1 cellular context compared by ENCODE assay signal in genomic region chr17:38702166-38702899, GRCh38.
TF ChIP-seq lines count a peak whose summit lies in the region.

No MANE protein-coding gene starts in this region.

TF ChIP-seq in HepG2, 621 proteins besides CTCF, POLR2A, EP300 and RAD21 (continued from another document):
- TF ChIP-seq PLSCR1 (CRISPR knock-in tag; IDR thresholded peaks at IDR 0.05; ENCODE audit: borderline replicate concordance) (0 out of 2 replicates have a peak, but pooled peaks have one; percentile 45), BRD4 (CRISPR knock-in tag; IDR thresholded peaks at IDR 0.05) (peak; percentile 95), ZNF230 (CRISPR knock-in tag; IDR thresholded peaks at IDR 0.05) (0 out of 2 replicates have a peak, but pooled peaks have one; percentile 74), CHD4 (IDR thresholded peaks at IDR 0.05; ENCODE audit: borderline replicate concordance, low read length) (no peak), ZSCAN25 (CRISPR knock-in tag; IDR thresholded peaks at IDR 0.05) (peak; percentile 74; the same call in 1 of the 2 replicates), ZNF75D (CRISPR knock-in tag; IDR thresholded peaks at IDR 0.05; ENCODE audit: borderline replicate concordance) (0 out of 2 replicates have a peak, but pooled peaks have one; percentile 86), SOX6 (IDR thresholded peaks at IDR 0.05) (no peak), SOX6 (CRISPR knock-in tag; IDR thresholded peaks at IDR 0.05) (peak; percentile 44), HNRNPLL (IDR thresholded peaks at IDR 0.05; ENCODE audit: low read depth, low read length, poor library complexity, severe bottlenecking) (peak; percentile 53), ZNF20 (CRISPR knock-in tag; IDR thresholded peaks at IDR 0.05) (0 out of 2 replicates have a peak, but pooled peaks have one; percentile 40), FOXO1 (CRISPR knock-in tag; IDR thresholded peaks at IDR 0.05) (peak; percentile 75; the same call in 1 of the 2 replicates), ZFP36 (IDR thresholded peaks at IDR 0.05; ENCODE audit: borderline replicate concordance, low read depth, low read length, partially characterized antibody) (no peak), ZKSCAN5 (CRISPR knock-in tag; IDR thresholded peaks at IDR 0.05) (no peak), AGO2 (optimal IDR thresholded peaks at IDR 0.05; ENCODE audit: low read depth, low read length) (peak; percentile 94), GABPB1 (CRISPR knock-in tag; IDR thresholded peaks at IDR 0.05) (peak; percentile 88), ZNF672 (CRISPR knock-in tag; IDR thresholded peaks at IDR 0.05) (0 out of 2 replicates have a peak, but pooled peaks have one; percentile 26), PCBP1 (IDR thresholded peaks at IDR 0.05; ENCODE audit: borderline replicate concordance, low read depth, low read length) (0 out of 2 replicates have a peak, but pooled peaks have one; percentile 23), ZNF652 (CRISPR knock-in tag; IDR thresholded peaks at IDR 0.05; ENCODE audit: borderline replicate concordance, low read depth) (0 out of 2 replicates have a peak, but pooled peaks have one; percentile 39), ZNF180 (CRISPR knock-in tag; IDR thresholded peaks at IDR 0.05; ENCODE audit: borderline replicate concordance, low read depth) (no peak), POLR2G (IDR thresholded peaks at IDR 0.05; ENCODE audit: low read depth, low read length) (peak; percentile 17; the same call in 1 of the 2 replicates), ATF2 (CRISPR knock-in tag; IDR thresholded peaks at IDR 0.05) (peak; percentile 63), FIP1L1 (IDR thresholded peaks at IDR 0.05; ENCODE audit: borderline replicate concordance, insufficient read depth, low read depth, low read length) (no peak), RCOR2 (CRISPR knock-in tag; IDR thresholded peaks at IDR 0.05) (peak; percentile 80), HMGA1 (CRISPR knock-in tag; conservative IDR thresholded peaks at IDR 0.05) (no peak), DNMT1 (CRISPR knock-in tag; IDR thresholded peaks at IDR 0.05) (0 out of 2 replicates have a peak, but pooled peaks have one; percentile 6), ZNF317 (CRISPR knock-in tag; IDR thresholded peaks at IDR 0.05) (peak; percentile 59; the same call in 1 of the 2 replicates), POLR2AphosphoS2 (IDR thresholded peaks at IDR 0.05; ENCODE audit: low read depth, low read length) (no peak), SMARCC2 (IDR thresholded peaks at IDR 0.05) (no peak), SIX1 (CRISPR knock-in tag; IDR thresholded peaks at IDR 0.05; ENCODE audit: borderline replicate concordance) (no peak), RORA (CRISPR knock-in tag; IDR thresholded peaks at IDR 0.05) (no peak; the same call in 1 of the 2 replicates), REL (CRISPR knock-in tag; conservative IDR thresholded peaks at IDR 0.05) (peak; percentile 96), ZNF709 (CRISPR knock-in tag; IDR thresholded peaks at IDR 0.05) (peak; percentile 79), SNAI1 (CRISPR knock-in tag; IDR thresholded peaks at IDR 0.05; ENCODE audit: borderline replicate concordance) (peak; percentile 85), KAT7 (CRISPR knock-in tag; IDR thresholded peaks at IDR 0.05; ENCODE audit: borderline replicate concordance) (peak; percentile 92; the same call in 1 of the 2 replicates), ZNF331 (CRISPR knock-in tag; IDR thresholded peaks at IDR 0.05) (peak; percentile 58), ZNF574 (CRISPR knock-in tag; IDR thresholded peaks at IDR 0.05) (peak; percentile 92), SMARCE1 (IDR thresholded peaks at IDR 0.05; ENCODE audit: borderline replicate concordance) (no peak), ZNF891 (CRISPR knock-in tag; IDR thresholded peaks at IDR 0.05) (0 out of 2 replicates have a peak, but pooled peaks have one; percentile 6), ZNF274 (CRISPR knock-in tag; IDR thresholded peaks at IDR 0.05) (peak; percentile 81), ZMYM4 (CRISPR knock-in tag; IDR thresholded peaks at IDR 0.05) (no peak), ZFP37 (CRISPR knock-in tag; IDR thresholded peaks at IDR 0.05; ENCODE audit: borderline replicate concordance) (no peak), MAFG (CRISPR knock-in tag; IDR thresholded peaks at IDR 0.05) (0 out of 2 replicates have a peak, but pooled peaks have one; percentile 33), TGIF2 (CRISPR knock-in tag; IDR thresholded peaks at IDR 0.05) (0 out of 2 replicates have a peak, but pooled peaks have one; percentile 29), ELF3 (CRISPR knock-in tag; IDR thresholded peaks at IDR 0.05) (peak; percentile 95)
- TF ChIP-seq, protein P1, sequence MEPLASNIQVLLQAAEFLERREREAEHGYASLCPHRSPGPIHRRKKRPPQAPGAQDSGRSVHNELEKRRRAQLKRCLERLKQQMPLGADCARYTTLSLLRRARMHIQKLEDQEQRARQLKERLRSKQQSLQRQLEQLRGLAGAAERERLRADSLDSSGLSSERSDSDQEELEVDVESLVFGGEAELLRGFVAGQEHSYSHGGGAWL (CRISPR knock-in tag; IDR thresholded peaks at IDR 0.05), result peak; percentile 78
- TF ChIP-seq, protein P2, sequence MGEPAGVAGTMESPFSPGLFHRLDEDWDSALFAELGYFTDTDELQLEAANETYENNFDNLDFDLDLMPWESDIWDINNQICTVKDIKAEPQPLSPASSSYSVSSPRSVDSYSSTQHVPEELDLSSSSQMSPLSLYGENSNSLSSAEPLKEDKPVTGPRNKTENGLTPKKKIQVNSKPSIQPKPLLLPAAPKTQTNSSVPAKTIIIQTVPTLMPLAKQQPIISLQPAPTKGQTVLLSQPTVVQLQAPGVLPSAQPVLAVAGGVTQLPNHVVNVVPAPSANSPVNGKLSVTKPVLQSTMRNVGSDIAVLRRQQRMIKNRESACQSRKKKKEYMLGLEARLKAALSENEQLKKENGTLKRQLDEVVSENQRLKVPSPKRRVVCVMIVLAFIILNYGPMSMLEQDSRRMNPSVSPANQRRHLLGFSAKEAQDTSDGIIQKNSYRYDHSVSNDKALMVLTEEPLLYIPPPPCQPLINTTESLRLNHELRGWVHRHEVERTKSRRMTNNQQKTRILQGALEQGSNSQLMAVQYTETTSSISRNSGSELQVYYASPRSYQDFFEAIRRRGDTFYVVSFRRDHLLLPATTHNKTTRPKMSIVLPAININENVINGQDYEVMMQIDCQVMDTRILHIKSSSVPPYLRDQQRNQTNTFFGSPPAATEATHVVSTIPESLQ (CRISPR knock-in tag; conservative IDR thresholded peaks at IDR 0.05), result no peak
- TF ChIP-seq, protein P3, sequence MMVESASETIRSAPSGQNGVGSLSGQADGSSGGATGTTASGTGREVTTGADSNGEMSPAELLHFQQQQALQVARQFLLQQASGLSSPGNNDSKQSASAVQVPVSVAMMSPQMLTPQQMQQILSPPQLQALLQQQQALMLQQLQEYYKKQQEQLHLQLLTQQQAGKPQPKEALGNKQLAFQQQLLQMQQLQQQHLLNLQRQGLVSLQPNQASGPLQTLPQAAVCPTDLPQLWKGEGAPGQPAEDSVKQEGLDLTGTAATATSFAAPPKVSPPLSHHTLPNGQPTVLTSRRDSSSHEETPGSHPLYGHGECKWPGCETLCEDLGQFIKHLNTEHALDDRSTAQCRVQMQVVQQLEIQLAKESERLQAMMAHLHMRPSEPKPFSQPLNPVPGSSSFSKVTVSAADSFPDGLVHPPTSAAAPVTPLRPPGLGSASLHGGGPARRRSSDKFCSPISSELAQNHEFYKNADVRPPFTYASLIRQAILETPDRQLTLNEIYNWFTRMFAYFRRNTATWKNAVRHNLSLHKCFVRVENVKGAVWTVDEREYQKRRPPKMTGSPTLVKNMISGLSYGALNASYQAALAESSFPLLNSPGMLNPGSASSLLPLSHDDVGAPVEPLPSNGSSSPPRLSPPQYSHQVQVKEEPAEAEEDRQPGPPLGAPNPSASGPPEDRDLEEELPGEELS (CRISPR knock-in tag; IDR thresholded peaks at IDR 0.05), result peak; percentile 66
- TF ChIP-seq, protein P4, sequence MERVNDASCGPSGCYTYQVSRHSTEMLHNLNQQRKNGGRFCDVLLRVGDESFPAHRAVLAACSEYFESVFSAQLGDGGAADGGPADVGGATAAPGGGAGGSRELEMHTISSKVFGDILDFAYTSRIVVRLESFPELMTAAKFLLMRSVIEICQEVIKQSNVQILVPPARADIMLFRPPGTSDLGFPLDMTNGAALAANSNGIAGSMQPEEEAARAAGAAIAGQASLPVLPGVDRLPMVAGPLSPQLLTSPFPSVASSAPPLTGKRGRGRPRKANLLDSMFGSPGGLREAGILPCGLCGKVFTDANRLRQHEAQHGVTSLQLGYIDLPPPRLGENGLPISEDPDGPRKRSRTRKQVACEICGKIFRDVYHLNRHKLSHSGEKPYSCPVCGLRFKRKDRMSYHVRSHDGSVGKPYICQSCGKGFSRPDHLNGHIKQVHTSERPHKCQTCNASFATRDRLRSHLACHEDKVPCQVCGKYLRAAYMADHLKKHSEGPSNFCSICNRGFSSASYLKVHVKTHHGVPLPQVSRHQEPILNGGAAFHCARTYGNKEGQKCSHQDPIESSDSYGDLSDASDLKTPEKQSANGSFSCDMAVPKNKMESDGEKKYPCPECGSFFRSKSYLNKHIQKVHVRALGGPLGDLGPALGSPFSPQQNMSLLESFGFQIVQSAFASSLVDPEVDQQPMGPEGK (CRISPR knock-in tag; IDR thresholded peaks at IDR 0.05), result peak; percentile 86
- TF ChIP-seq, protein P5, sequence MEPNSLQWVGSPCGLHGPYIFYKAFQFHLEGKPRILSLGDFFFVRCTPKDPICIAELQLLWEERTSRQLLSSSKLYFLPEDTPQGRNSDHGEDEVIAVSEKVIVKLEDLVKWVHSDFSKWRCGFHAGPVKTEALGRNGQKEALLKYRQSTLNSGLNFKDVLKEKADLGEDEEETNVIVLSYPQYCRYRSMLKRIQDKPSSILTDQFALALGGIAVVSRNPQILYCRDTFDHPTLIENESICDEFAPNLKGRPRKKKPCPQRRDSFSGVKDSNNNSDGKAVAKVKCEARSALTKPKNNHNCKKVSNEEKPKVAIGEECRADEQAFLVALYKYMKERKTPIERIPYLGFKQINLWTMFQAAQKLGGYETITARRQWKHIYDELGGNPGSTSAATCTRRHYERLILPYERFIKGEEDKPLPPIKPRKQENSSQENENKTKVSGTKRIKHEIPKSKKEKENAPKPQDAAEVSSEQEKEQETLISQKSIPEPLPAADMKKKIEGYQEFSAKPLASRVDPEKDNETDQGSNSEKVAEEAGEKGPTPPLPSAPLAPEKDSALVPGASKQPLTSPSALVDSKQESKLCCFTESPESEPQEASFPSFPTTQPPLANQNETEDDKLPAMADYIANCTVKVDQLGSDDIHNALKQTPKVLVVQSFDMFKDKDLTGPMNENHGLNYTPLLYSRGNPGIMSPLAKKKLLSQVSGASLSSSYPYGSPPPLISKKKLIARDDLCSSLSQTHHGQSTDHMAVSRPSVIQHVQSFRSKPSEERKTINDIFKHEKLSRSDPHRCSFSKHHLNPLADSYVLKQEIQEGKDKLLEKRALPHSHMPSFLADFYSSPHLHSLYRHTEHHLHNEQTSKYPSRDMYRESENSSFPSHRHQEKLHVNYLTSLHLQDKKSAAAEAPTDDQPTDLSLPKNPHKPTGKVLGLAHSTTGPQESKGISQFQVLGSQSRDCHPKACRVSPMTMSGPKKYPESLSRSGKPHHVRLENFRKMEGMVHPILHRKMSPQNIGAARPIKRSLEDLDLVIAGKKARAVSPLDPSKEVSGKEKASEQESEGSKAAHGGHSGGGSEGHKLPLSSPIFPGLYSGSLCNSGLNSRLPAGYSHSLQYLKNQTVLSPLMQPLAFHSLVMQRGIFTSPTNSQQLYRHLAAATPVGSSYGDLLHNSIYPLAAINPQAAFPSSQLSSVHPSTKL (CRISPR knock-in tag; IDR thresholded peaks at IDR 0.05), result peak; percentile 67
- TF ChIP-seq, protein P6, sequence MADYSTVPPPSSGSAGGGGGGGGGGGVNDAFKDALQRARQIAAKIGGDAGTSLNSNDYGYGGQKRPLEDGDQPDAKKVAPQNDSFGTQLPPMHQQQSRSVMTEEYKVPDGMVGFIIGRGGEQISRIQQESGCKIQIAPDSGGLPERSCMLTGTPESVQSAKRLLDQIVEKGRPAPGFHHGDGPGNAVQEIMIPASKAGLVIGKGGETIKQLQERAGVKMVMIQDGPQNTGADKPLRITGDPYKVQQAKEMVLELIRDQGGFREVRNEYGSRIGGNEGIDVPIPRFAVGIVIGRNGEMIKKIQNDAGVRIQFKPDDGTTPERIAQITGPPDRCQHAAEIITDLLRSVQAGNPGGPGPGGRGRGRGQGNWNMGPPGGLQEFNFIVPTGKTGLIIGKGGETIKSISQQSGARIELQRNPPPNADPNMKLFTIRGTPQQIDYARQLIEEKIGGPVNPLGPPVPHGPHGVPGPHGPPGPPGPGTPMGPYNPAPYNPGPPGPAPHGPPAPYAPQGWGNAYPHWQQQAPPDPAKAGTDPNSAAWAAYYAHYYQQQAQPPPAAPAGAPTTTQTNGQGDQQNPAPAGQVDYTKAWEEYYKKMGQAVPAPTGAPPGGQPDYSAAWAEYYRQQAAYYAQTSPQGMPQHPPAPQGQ (CRISPR knock-in tag; IDR thresholded peaks at IDR 0.05; ENCODE audit: borderline replicate concordance), result no peak
TF ChIP-seq in HepG2: peak in this region for 332.
